ENCODE assay signal across 13 cellular contexts in the genomic region with DNA sequence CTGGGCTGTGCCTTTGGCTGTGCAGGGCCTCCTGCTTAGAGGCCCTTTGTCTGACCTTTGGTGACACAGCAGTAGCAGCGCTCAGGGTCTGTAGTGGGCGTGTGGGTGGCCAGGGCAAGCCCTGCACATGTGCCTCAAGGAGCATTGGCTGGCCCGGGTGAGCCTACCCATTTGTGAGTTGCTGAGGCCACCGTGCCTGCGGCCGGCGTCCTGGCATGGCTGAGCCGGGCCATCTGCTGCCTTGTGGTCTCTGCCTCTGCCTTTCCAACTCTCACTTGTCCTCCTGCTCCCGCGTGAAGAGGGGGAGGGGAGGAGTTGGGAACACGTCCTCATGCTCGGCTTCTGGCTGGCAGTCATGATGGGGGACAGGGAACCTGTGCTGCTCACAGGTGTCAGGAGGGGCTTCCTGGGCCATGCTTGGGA. TPM values are rescaled to one million over a fixed set of nuclear protein-coding genes. Genes with fewer than 3 reads are reported as not detected.
A peak's percentile ranks its signal among the peaks of the same experiment; 100 is the strongest.
DNase-seq lines count a peak whose midpoint lies in the region; ATAC-seq and TF ChIP-seq lines count a peak whose summit lies in the region.
"Had no signal": no experiment of that assay in that cellular context is flagged by ENCODE, and none has a peak within 500 bp of the region (broad histone marks: within the 10 kb centered on the region; RNA-seq: fewer than 3 reads in every experiment).

No MANE protein-coding gene starts in this region.

- H3K4me3 ChIP-seq in OCI-LY1 (ENCODE audit: low read depth, low read length, poor library complexity, severe bottlenecking) = peak overlapping the region; percentile 55
- H3K4me3 ChIP-seq in ovary = no peak overlapping the region
- H3K4me3 ChIP-seq: hepatocyte, tibial nerve had no signal

- no peak for DNase-seq in T-helper 2 cell treated with Interferon-gamma antibody and Interleukin-4, amounts not matched to agents 5 μg/mL and 100 μg/mL, for 36 hours (ENCODE audit: low spot score)
- no peak for DNase-seq in T-helper 2 cell
- DNase-seq in central memory CD8-positive, alpha-beta T cell (ENCODE audit: low spot score in 2 of 2) = no peak
- no peak for DNase-seq in progenitor cell of endocrine pancreas (ENCODE audit: low spot score, unreplicated experiment)
- DNase-seq in islet precursor cell = no peak
- DNase-seq in ovary = no peak
- DNase-seq: activated T-cell treated with anti-CD3 and anti-CD28 coated beads, Interleukin-2, amount 50 U/mL, for 48 hours; DMS153; right cardiac atrium had no signal

- no peak for TF ChIP-seq POLR2A in ovary (IDR thresholded peaks at IDR 0.05)

- H3K27ac ChIP-seq in OCI-LY1 (ENCODE audit: low read depth, low read length, poor library complexity, severe bottlenecking) = peak overlapping the region; percentile 98
- H3K27ac ChIP-seq in ovary = no peak overlapping the region
- H3K27ac ChIP-seq: hepatocyte had no signal

- peak overlapping the region; percentile 77 for H3K9ac ChIP-seq in OCI-LY1 (ENCODE audit: low read length)

- peaks cover 51% of the 10 kb centered on the region for H3K36me3 Mint-ChIP-seq in T-helper 2 cell treated with Interferon-gamma antibody and Interleukin-4, amounts not matched to agents 5 μg/mL and 100 μg/mL, for 36 hours (ENCODE audit: low read depth)
- H3K36me3 Mint-ChIP-seq in central memory CD8-positive, alpha-beta T cell (ENCODE audit: insufficient read depth) = peaks cover 33% of the 10 kb centered on the region
- H3K36me3 Mint-ChIP-seq in progenitor cell of endocrine pancreas (ENCODE audit: insufficient read depth) = peaks cover 20% of the 10 kb centered on the region

- TF ChIP-seq CTCF in OCI-LY1 (IDR thresholded peaks at IDR 0.05; ENCODE audit: low read length) = no peak
- no peak for TF ChIP-seq CTCF in progenitor cell of endocrine pancreas (IDR thresholded peaks at IDR 0.05; ENCODE audit: unreplicated experiment)
- no peak for TF ChIP-seq CTCF in ovary (IDR thresholded peaks at IDR 0.05)

- no peak for ATAC-seq in central memory CD8-positive, alpha-beta T cell (replicated peaks; ENCODE audit: extremely low read depth, poor library complexity, severe bottlenecking)
- no peak for ATAC-seq in HG02623 (IDR thresholded peaks at IDR 0.05; ENCODE audit: unreplicated experiment)
- ATAC-seq: right cardiac atrium had no signal

- peaks cover 12% of the 10 kb centered on the region; the same call in 1 of the 2 replicates for H3F3A ChIP-seq in OCI-LY1 (ENCODE audit: insufficient read depth, low read length)

- H4K20me1 ChIP-seq in OCI-LY1 (ENCODE audit: insufficient read depth, low read length) = no peaks in the 10 kb centered on the region

- H3K4me2 ChIP-seq in OCI-LY1 (ENCODE audit: low read length) = peak overlapping the region; percentile 71
- H3K4me2 ChIP-seq: hepatocyte had no signal

- H3K27ac Mint-ChIP-seq in T-helper 2 cell treated with Interferon-gamma antibody and Interleukin-4, amounts not matched to agents 5 μg/mL and 100 μg/mL, for 36 hours = peak overlapping the region; percentile 100
- peak overlapping the region; percentile 100 for H3K27ac Mint-ChIP-seq in central memory CD8-positive, alpha-beta T cell (ENCODE audit: low read depth)
- peak overlapping the region; percentile 69 for H3K27ac Mint-ChIP-seq in progenitor cell of endocrine pancreas

- no peaks in the 10 kb centered on the region for H3K9me2 ChIP-seq in OCI-LY1 (ENCODE audit: low read depth, low read length)

- peak overlapping the region; percentile 95 for H3K4me3 Mint-ChIP-seq in T-helper 2 cell treated with Interferon-gamma antibody and Interleukin-4, amounts not matched to agents 5 μg/mL and 100 μg/mL, for 36 hours
- H3K4me3 Mint-ChIP-seq in central memory CD8-positive, alpha-beta T cell = peak overlapping the region; percentile 80
- H3K4me3 Mint-ChIP-seq in progenitor cell of endocrine pancreas (ENCODE audit: low read depth) = no peak overlapping the region

- peaks cover 58% of the 10 kb centered on the region for H3K4me1 Mint-ChIP-seq in T-helper 2 cell treated with Interferon-gamma antibody and Interleukin-4, amounts not matched to agents 5 μg/mL and 100 μg/mL, for 36 hours (ENCODE audit: low read depth)
- peaks cover 47% of the 10 kb centered on the region for H3K4me1 Mint-ChIP-seq in central memory CD8-positive, alpha-beta T cell
- H3K4me1 Mint-ChIP-seq in progenitor cell of endocrine pancreas (ENCODE audit: low read depth) = no peaks in the 10 kb centered on the region

- no peak for TF ChIP-seq EP300 in ovary (IDR thresholded peaks at IDR 0.05)

- WGBS in ovary, 3 donors = 61 to 71% (median 67%) methylated on average over 9 to 12 of the region's 12 CpGs

- intact Hi-C loops in ovary (cut with DNase I) = no loop called here

- H3K4me1 ChIP-seq in OCI-LY1 (ENCODE audit: insufficient read depth, low read length, severe bottlenecking) (peaks cover 78% of the 10 kb centered on the region), ovary (ENCODE audit: insufficient read depth) (no peaks in the 10 kb centered on the region)

- no peaks in the 10 kb centered on the region for H3K9me3 Mint-ChIP-seq in T-helper 2 cell treated with Interferon-gamma antibody and Interleukin-4, amounts not matched to agents 5 μg/mL and 100 μg/mL, for 36 hours
- no peaks in the 10 kb centered on the region for H3K9me3 Mint-ChIP-seq in central memory CD8-positive, alpha-beta T cell
- no peaks in the 10 kb centered on the region for H3K9me3 Mint-ChIP-seq in progenitor cell of endocrine pancreas (ENCODE audit: low read depth)

- H3K9me3 ChIP-seq in OCI-LY1 (ENCODE audit: low read length) (no peaks in the 10 kb centered on the region), ovary (no peaks in the 10 kb centered on the region)
- H3K9me3 ChIP-seq: tibial nerve had no signal

- H3K27me3 Mint-ChIP-seq in T-helper 2 cell treated with Interferon-gamma antibody and Interleukin-4, amounts not matched to agents 5 μg/mL and 100 μg/mL, for 36 hours (ENCODE audit: low read depth) = no peaks in the 10 kb centered on the region
- no peaks in the 10 kb centered on the region for H3K27me3 Mint-ChIP-seq in central memory CD8-positive, alpha-beta T cell
- no peaks in the 10 kb centered on the region for H3K27me3 Mint-ChIP-seq in progenitor cell of endocrine pancreas

- H2AFZ ChIP-seq in OCI-LY1 (ENCODE audit: low read length) = no peak overlapping the region
- H2AFZ ChIP-seq: hepatocyte had no signal

- H3K27me3 ChIP-seq in OCI-LY1 (ENCODE audit: insufficient read depth, low read length) (no peaks in the 10 kb centered on the region), ovary (no peaks in the 10 kb centered on the region)
- H3K27me3 ChIP-seq: hepatocyte, tibial nerve had no signal

- H3K36me3 ChIP-seq in OCI-LY1 (ENCODE audit: insufficient read depth, low read length) = peaks cover 49% of the 10 kb centered on the region
- H3K36me3 ChIP-seq in ovary = no peaks in the 10 kb centered on the region

- H3K79me2 ChIP-seq in OCI-LY1 (ENCODE audit: insufficient read depth, low read length) = no peaks in the 10 kb centered on the region
- H3K79me2 ChIP-seq: hepatocyte had no signal

RNA-seq across cellular contexts. Expression of gene ORAI2, which starts 9.2 kb away (rescaled TPM):
- 35.4 and 41.8 TPM in 2 replicates for total RNA-seq in progenitor cell of endocrine pancreas
- 10 to 100 TPM in 6 of 7 donors, 1 to 10 TPM in 1; 6.4 to 18.9 (median 16.3) TPM for total RNA-seq in ovary
- polyA plus RNA-seq in ovary = 10 to 100 TPM in 1 of 2 donors, 1 to 10 TPM in 1; 3.2 to 10.0 TPM

RNA-seq across cellular contexts. Expression of gene PRKRIP1, which starts 28.0 kb away (rescaled TPM):
- 44.8 and 45.0 TPM in 2 replicates for total RNA-seq in progenitor cell of endocrine pancreas
- total RNA-seq in ovary = 10 to 100 TPM; 17.4 to 28.8 (median 23.9) TPM
- polyA plus RNA-seq in ovary = 10 to 100 TPM; 23.4 to 26.9 TPM

RNA-seq across cellular contexts. Expression of gene ALKBH4, which starts 40.5 kb away (rescaled TPM):
- total RNA-seq in progenitor cell of endocrine pancreas (14.3 and 16.4 TPM in 2 replicates), ovary (10 to 100 TPM in 5 of 7 donors, 1 to 10 TPM in 2; 9.8 to 15.5 (median 12.2) TPM)
- 10 to 100 TPM in 1 of 2 donors, 1 to 10 TPM in 1; 6.2 to 11.9 TPM for polyA plus RNA-seq in ovary

RNA-seq across cellular contexts. Expression of gene LRWD1, which starts 40.6 kb away (rescaled TPM):
- total RNA-seq in progenitor cell of endocrine pancreas (27.7 and 31.8 TPM in 2 replicates), ovary (10 to 100 TPM; 10.7 to 26.2 (median 14.6) TPM)
- 10 to 100 TPM in 1 of 2 donors, 1 to 10 TPM in 1; 3.4 to 12.6 TPM for polyA plus RNA-seq in ovary

RNA-seq across cellular contexts. Expression of gene POLR2J, which starts 54.6 kb away (rescaled TPM):
- 48.6 and 50.5 TPM in 2 replicates for total RNA-seq in progenitor cell of endocrine pancreas
- total RNA-seq in ovary = 10 to 100 TPM; 17.7 to 48.0 (median 40.2) TPM
- 10 to 100 TPM; 41.9 to 77.1 TPM for polyA plus RNA-seq in ovary
